Comparison of ENCODE assay signal across 31 cellular contexts in the genomic region with DNA sequence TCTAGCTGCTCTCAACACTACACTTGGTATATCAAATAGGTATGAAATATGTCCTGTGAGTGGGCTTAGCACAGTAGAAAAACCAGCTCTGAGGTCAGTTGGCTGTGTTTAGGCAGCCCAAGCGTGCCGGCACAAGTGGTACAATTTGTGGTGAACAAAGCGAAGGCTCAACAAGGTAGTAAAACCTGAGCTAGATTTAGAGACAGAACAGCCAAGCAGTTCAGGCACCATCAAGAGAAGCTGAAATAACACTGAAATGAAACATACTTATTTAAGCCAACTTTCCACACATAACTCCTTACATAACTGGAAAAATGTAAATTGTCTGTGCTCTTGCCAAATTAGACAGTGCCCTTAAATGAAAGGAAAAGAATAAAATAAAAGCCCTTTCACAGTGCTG.
"Had no signal": no experiment of that assay in that cellular context is flagged by ENCODE, and none has a peak within 500 bp of the region (broad histone marks: within the 10 kb centered on the region; RNA-seq: fewer than 3 reads in every experiment).

No MANE protein-coding gene starts in this region.

- H3K36me3 Mint-ChIP-seq: activated naive CD8-positive, alpha-beta T cell treated with anti-CD3 and anti-CD28 coated beads for 36 hours had no signal

- H3K4me1 Mint-ChIP-seq: activated CD4-positive, alpha-beta T cell treated with anti-CD3 and anti-CD28 coated beads, Interleukin-2, amount 10 ng/mL, durations not matched to agents 24 days and 14 days; activated naive CD8-positive, alpha-beta T cell treated with anti-CD3 and anti-CD28 coated beads for 36 hours; activated T-helper 17 cell treated with anti-CD3 and anti-CD28 coated beads, Interleukin-2, amount 50 U/mL, for 72 hours; central memory CD8-positive, alpha-beta T cell had no signal

- ATAC-seq: activated CD8-positive, alpha-beta T cell treated with anti-CD3 and anti-CD28 coated beads for 36 hours; activated T-cell treated with anti-CD3 and anti-CD28 coated beads, Interleukin-2, amount 50 U/mL, for 72 hours; activated T-helper 17 cell treated with anti-CD3 and anti-CD28 coated beads, Interleukin-2, amount 50 U/mL, for 72 hours had no signal

- H3K36me3 ChIP-seq: ascending aorta, cardiac muscle cell, MG63 had no signal

- H3K4me1 ChIP-seq: ascending aorta had no signal

- H3K27me3 ChIP-seq: ascending aorta, cardiac muscle cell, MG63 had no signal

- H3K4me3 Mint-ChIP-seq: activated CD4-positive, alpha-beta T cell treated with anti-CD3 and anti-CD28 coated beads, Interleukin-2, amount 10 ng/mL, durations not matched to agents 24 days and 14 days; activated CD8-positive, alpha-beta T cell treated with anti-CD3 and anti-CD28 coated beads for 36 hours; activated naive CD8-positive, alpha-beta T cell treated with anti-CD3 and anti-CD28 coated beads for 36 hours; activated T-cell treated with anti-CD3 and anti-CD28 coated beads, Interleukin-2, amount 50 U/mL, for 72 hours; activated T-helper 17 cell treated with anti-CD3 and anti-CD28 coated beads, Interleukin-2, amount 50 U/mL, for 72 hours; central memory CD8-positive, alpha-beta T cell had no signal

- DNase-seq: activated CD4-positive, alpha-beta T cell treated with anti-CD3 and anti-CD28 coated beads, Interleukin-2, amount 10 ng/mL, durations not matched to agents 24 days and 14 days; activated CD4-positive, alpha-beta T cell treated with anti-CD3 and anti-CD28 coated beads, Interleukin-2, amount 50 U/mL, for 4 hours; activated CD8-positive, alpha-beta T cell treated with anti-CD3 and anti-CD28 coated beads for 36 hours; activated effector memory CD4-positive, alpha-beta T cell treated with anti-CD3 and anti-CD28 coated beads, Interleukin-2, amount 50 U/mL, for 16 hours; activated naive CD4-positive, alpha-beta T cell; activated naive CD4-positive, alpha-beta T cell treated with anti-CD3 and anti-CD28 coated beads, Interleukin-2, amount 50 U/mL, for 16 hours; activated naive CD8-positive, alpha-beta T cell treated with anti-CD3 and anti-CD28 coated beads for 36 hours; activated T-cell treated with anti-CD3 and anti-CD28 coated beads, Interleukin-2, amount 50 U/mL, for 1 hour; activated T-cell treated with anti-CD3 and anti-CD28 coated beads, Interleukin-2, amount 50 U/mL, for 72 hours; amniotic stem cell; Kasumi-1; MG63; NCI-H1092; NCI-H1436 treated with DMSO at 0.1 percent for 48 hours; NCI-H1694 treated with DMSO at 0.1 percent for 48 hours; NCI-H2029; NCI-H2171; NCI-H510A; NCI-H526; NCI-H748 treated with DMSO at 0.1 percent for 48 hours; NK-92 treated with Interleukin-12 subunit alpha and Interleukin-12 subunit beta, amount 100 ng/mL, for 24 hours; OCI-M1; Right ventricle myocardium superior; SW 1271; T-helper 1 cell; T-helper 2 cell; T-helper 9 cell had no signal

- H3K4me3 ChIP-seq: ascending aorta, cardiac muscle cell, MG63 had no signal

- H3K9me3 ChIP-seq: ascending aorta, MG63 had no signal

- H3K9me3 Mint-ChIP-seq: activated CD4-positive, alpha-beta T cell treated with anti-CD3 and anti-CD28 coated beads, Interleukin-2, amount 10 ng/mL, durations not matched to agents 24 days and 14 days; activated CD8-positive, alpha-beta T cell treated with anti-CD3 and anti-CD28 coated beads for 36 hours; activated naive CD8-positive, alpha-beta T cell treated with anti-CD3 and anti-CD28 coated beads for 36 hours; activated T-cell treated with anti-CD3 and anti-CD28 coated beads, Interleukin-2, amount 50 U/mL, for 72 hours; activated T-helper 17 cell treated with anti-CD3 and anti-CD28 coated beads, Interleukin-2, amount 50 U/mL, for 72 hours had no signal

- H3K27ac ChIP-seq: ascending aorta, cardiac muscle cell had no signal

- H3K27me3 Mint-ChIP-seq: activated CD4-positive, alpha-beta T cell treated with anti-CD3 and anti-CD28 coated beads, Interleukin-2, amount 10 ng/mL, durations not matched to agents 24 days and 14 days; activated CD8-positive, alpha-beta T cell treated with anti-CD3 and anti-CD28 coated beads for 36 hours; activated naive CD8-positive, alpha-beta T cell treated with anti-CD3 and anti-CD28 coated beads for 36 hours; activated T-helper 17 cell treated with anti-CD3 and anti-CD28 coated beads, Interleukin-2, amount 50 U/mL, for 72 hours; central memory CD8-positive, alpha-beta T cell had no signal

- H3K27ac Mint-ChIP-seq: activated CD4-positive, alpha-beta T cell treated with anti-CD3 and anti-CD28 coated beads, Interleukin-2, amount 10 ng/mL, durations not matched to agents 24 days and 14 days; activated CD8-positive, alpha-beta T cell treated with anti-CD3 and anti-CD28 coated beads for 36 hours; activated naive CD8-positive, alpha-beta T cell treated with anti-CD3 and anti-CD28 coated beads for 36 hours; activated T-cell treated with anti-CD3 and anti-CD28 coated beads, Interleukin-2, amount 50 U/mL, for 72 hours; activated T-helper 17 cell treated with anti-CD3 and anti-CD28 coated beads, Interleukin-2, amount 50 U/mL, for 72 hours had no signal
